8 cellular contexts compared by ENCODE assay signal in the genomic region with DNA sequence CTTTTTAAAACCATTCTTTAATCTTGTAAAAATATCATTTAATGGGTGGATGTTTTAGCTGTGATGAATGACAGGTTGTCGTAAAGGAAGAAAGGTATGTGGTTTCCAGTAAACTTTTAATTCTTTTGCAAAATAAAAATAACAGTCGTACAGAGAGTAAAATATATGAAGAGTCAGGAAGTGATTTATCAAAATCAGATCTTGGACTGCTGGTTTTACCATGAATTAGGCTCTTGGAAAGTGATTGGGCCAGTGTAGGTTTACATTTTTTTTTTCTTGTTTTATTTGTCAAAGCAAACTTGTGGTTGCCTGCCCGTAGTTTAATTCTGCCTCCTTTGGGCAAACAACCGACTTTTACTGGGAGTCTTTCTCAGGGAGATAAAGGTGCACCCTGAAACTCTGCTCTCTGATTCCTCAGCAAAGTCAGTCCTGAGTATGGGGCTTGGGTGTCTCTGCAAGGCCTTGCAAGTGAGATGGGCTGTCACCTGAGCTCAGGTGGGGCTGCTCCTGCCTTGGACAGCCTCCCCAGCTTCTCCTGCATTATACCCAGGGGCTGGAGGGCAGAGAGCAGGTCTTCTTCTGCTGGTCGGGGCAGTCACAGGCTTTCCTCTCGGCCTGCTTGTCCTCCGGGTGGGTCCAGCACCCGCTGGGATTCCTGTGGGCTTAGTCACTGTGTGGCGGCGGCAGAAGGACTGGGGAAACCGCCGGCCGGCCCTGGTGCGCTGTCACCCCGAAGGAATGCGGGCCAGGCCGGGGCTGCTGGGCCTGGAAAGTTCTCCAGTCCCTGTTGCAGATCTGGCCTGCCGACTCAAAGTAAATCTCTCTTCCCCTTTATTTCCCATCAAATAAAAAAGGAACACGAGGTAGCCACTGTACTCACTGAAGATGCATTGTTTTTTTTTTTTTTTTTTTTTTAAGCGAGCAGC.
DNase-seq lines count a peak whose midpoint lies in the region; ATAC-seq, FAIRE-seq and TF ChIP-seq lines count a peak whose summit lies in the region.

No MANE protein-coding gene starts in this region.

- 19 to 22% methylated on average over 20 of the region's 20 CpGs for WGBS in heart right ventricle, 2 donors

- H3K4me3 ChIP-seq in adipocyte (ENCODE audit: low read length) = peak overlapping the region; percentile 49
- peak overlapping the region in 2 of 10 donors; percentile 16 to 23 for H3K4me3 ChIP-seq in heart right ventricle

- no peaks in the 10 kb centered on the region for H3K27me3 ChIP-seq in adipocyte (replicated peaks; ENCODE audit: control insufficient read depth, insufficient read depth, low read length)
- H3K27me3 ChIP-seq in heart right ventricle = no peaks in the 10 kb centered on the region

- H3K4me1 ChIP-seq in adipocyte (ENCODE audit: control insufficient read depth, insufficient read depth, low read length) (peaks cover 52% of the 10 kb centered on the region), heart right ventricle (peaks cover 22 to 99% (median 83%) of the 10 kb centered on the region in 9 donors)

- peak; percentile 98 for DNase-seq in adipocyte (ENCODE audit: low read depth)
- peak; percentile 85 for DNase-seq in heart right ventricle
- peak; percentile 69 for DNase-seq in retina
- DNase-seq in activated CD4-positive, alpha-beta T cell treated with anti-CD3 and anti-CD28 coated beads for 1 hour = no peak
- DNase-seq in COR-L47 (lab: John Stamatoyannopoulos, UW) = no peak
- no peak for DNase-seq in stimulated activated CD4-positive, alpha-beta T cell treated with anti-CD3 and anti-CD28 coated beads, Interleukin-2, amount 100 ng/mL, for 24 hours

- peak overlapping the region; percentile 81 for H3K9ac ChIP-seq in adipocyte (ENCODE audit: low read length)

- peak overlapping the region; percentile 67 to 96 (median 88) for H3K27ac ChIP-seq in heart right ventricle

- FAIRE-seq in G401.6 (lab: Jason Lieb, UNC) = peak; percentile 55

- intact Hi-C loops in heart right ventricle (cut with DNase I) = loop anchor here in 5 of 10 donors (5.0 to 10.0 kb wide), 3 partner anchors 53 to 75 kb away; no protein-coding TSS in a partner anchor

- H3K9me3 ChIP-seq in adipocyte (ENCODE audit: control insufficient read depth, low read length) (no peaks in the 10 kb centered on the region), heart right ventricle (no peaks in the 10 kb centered on the region)

- no peak for TF ChIP-seq CTCF in heart right ventricle (IDR thresholded peaks at IDR 0.05)

- peak; percentile 90 to 97 (median 92) for ATAC-seq in heart right ventricle
- no peak for ATAC-seq in HG03571 (IDR thresholded peaks at IDR 0.05; ENCODE audit: unreplicated experiment)

- no peaks in the 10 kb centered on the region for H3K36me3 ChIP-seq in adipocyte (ENCODE audit: control insufficient read depth, insufficient read depth, low read length, severe bottlenecking)
- H3K36me3 ChIP-seq in heart right ventricle = no peaks in the 10 kb centered on the region

Comparison
In these comparisons a context has a peak if more than half of its experiments do, and no peak if none do; other contexts are left out.
1. DNase-seq: peak in adipocyte (single experiment), heart right ventricle (2 of 2) and retina (single experiment); none in activated CD4-positive, alpha-beta T cell treated with anti-CD3 and anti-CD28 coated beads for 1 hour (single experiment), COR-L47 (single experiment) and stimulated activated CD4-positive, alpha-beta T cell treated with anti-CD3 and anti-CD28 coated beads, Interleukin-2, amount 100 ng/mL, for 24 hours (0 of 2).